Comparison of ENCODE assay signal across 22 cellular contexts in the genomic region with DNA sequence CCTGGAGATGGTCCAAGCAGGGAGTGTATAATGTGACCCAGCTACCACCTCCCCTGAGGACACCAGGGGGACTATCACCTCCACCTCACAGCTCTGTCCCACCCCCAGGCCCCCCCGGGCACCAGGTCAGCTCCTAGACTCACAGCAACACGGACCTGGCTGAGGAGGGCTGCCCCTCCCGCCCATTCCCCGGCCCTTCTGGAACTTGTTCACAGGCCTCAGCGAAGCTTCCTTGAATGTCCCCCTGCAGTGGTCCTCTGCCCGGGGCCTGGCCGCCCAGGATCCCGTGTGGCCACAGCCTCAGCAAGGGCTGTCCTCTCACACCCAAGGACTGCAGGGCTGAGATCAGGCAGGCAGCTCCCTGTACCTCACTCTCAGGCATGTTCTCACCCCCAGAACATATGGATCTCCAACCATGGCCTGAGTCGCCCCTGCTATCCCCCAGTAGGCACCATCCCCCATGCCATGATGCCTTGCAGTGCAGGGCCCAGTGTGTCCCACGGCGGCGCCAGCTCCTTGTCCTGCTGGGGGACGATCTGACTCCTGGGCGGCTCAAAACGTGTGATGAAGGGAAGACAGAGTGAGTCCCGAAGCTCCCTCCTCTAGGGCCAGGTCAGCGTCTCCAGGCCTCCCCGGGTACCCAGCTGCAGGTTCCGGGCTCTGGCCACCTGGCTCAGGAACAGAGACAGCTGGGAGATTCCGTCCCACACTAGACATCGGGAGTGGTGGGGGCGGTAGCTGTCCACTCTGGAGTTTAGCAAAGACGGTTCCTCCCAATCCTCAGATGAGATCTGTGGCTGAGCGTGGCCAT.
"Had no signal": no experiment of that assay in that cellular context is flagged by ENCODE, and none has a peak within 500 bp of the region (broad histone marks: within the 10 kb centered on the region; RNA-seq: fewer than 3 reads in every experiment).

No MANE protein-coding gene starts in this region.

- H3K4me3 Mint-ChIP-seq: immature natural killer cell, mesothelial cell of epicardium, natural killer cell, neural crest cell had no signal

- H3K27ac Mint-ChIP-seq: immature natural killer cell, mesothelial cell of epicardium, natural killer cell had no signal

- DNase-seq: central memory CD4-positive, alpha-beta T cell; dorsolateral prefrontal cortex; effector memory CD4-positive, alpha-beta T cell; immature natural killer cell; left colon; natural killer cell; occipital lobe; stimulated activated CD4-positive, alpha-beta T cell treated with anti-CD3 and anti-CD28 coated beads, Interleukin-12 subunit alpha, Interleukin-12 subunit beta, amount 100 ng/mL, for 4 hours; stimulated activated naive CD4-positive, alpha-beta T cell treated with Interleukin-2 at 50 U/mL for 16 hours; tibial artery had no signal

- H3K9me3 Mint-ChIP-seq: immature natural killer cell had no signal

- H3K36me3 Mint-ChIP-seq: immature natural killer cell, mesothelial cell of epicardium, natural killer cell had no signal

- H3K27ac ChIP-seq: coronary artery, dorsolateral prefrontal cortex, parathyroid adenoma, prostate gland, tibial artery, upper lobe of left lung, vagina had no signal

- H3K4me1 ChIP-seq: parathyroid adenoma, prostate gland, tibial artery, upper lobe of left lung, vagina had no signal

- H3K9me3 ChIP-seq: prostate gland, vagina had no signal

- H3K4me3 ChIP-seq: coronary artery, dorsolateral prefrontal cortex, prostate gland, tibial artery, upper lobe of left lung, vagina had no signal

- ATAC-seq: esophagus mucosa, left colon, natural killer cell, sciatic nerve had no signal

- H3K27me3 ChIP-seq: dorsolateral prefrontal cortex, upper lobe of left lung, vagina had no signal

- H3K9ac ChIP-seq: parathyroid adenoma had no signal

- H3K36me3 ChIP-seq: prostate gland, tibial artery, upper lobe of left lung, vagina had no signal

- H3K4me1 Mint-ChIP-seq: mesothelial cell of epicardium had no signal

- FAIRE-seq: endometrium, frontal cortex, keratinocyte had no signal
